In genomic region chr17:46776298-46777005, GRCh38 we compare ENCODE assay signal across 25 cellular contexts.
"Had no signal": no experiment of that assay in that cellular context is flagged by ENCODE, and none has a peak within 500 bp of the region (broad histone marks: within the 10 kb centered on the region; RNA-seq: fewer than 3 reads in every experiment).

No MANE protein-coding gene starts in this region.

- H3K4me3 ChIP-seq: pancreas, psoas muscle, testis, transverse colon had no signal

- H3K36me3 ChIP-seq: pancreas, transverse colon had no signal

- H3K9me3 Mint-ChIP-seq: activated B cell treated with CpG ODN at 0.5 μM for 24 hours; activated CD8-positive, alpha-beta T cell treated with anti-CD3 and anti-CD28 coated beads for 36 hours; activated naive CD4-positive, alpha-beta T cell treated with anti-CD3 and anti-CD28 coated beads, Interleukin-2, amount 50 U/mL, for 24 hours; activated naive CD8-positive, alpha-beta T cell treated with anti-CD3 and anti-CD28 coated beads, Interleukin-2, amount 50 U/mL, for 24 hours; activated T-helper 2 cell treated with anti-CD3 and anti-CD28 coated beads, Interferon-gamma antibody, Interleukin-2, Interleukin-4, amounts not matched to agents 10 μg/mL and 5 μg/mL and 100 μg/mL, durations not matched to agents 14 hours and 24 hours and 36 hours; mesothelial cell of epicardium; naive B cell; nephron progenitor cell; T-helper 2 cell treated with Interferon-gamma antibody and Interleukin-4, amounts not matched to agents 5 μg/mL and 100 μg/mL, for 36 hours had no signal

- H3K27me3 ChIP-seq: pancreas, testis had no signal

- H3K4me1 ChIP-seq: pancreas, testis had no signal

- H3K27ac ChIP-seq: pancreas, psoas muscle, testis, transverse colon had no signal

- H3K4me3 Mint-ChIP-seq: activated B cell treated with CpG ODN at 0.5 μM for 24 hours; activated CD8-positive, alpha-beta T cell treated with anti-CD3 and anti-CD28 coated beads for 36 hours; activated naive CD4-positive, alpha-beta T cell treated with anti-CD3 and anti-CD28 coated beads, Interleukin-2, amount 50 U/mL, for 24 hours; activated naive CD8-positive, alpha-beta T cell treated with anti-CD3 and anti-CD28 coated beads, Interleukin-2, amount 50 U/mL, for 24 hours; mesothelial cell of epicardium; naive B cell; nephron progenitor cell; T-helper 2 cell treated with Interferon-gamma antibody and Interleukin-4, amounts not matched to agents 5 μg/mL and 100 μg/mL, for 36 hours had no signal

- H3K9me3 ChIP-seq: pancreas, psoas muscle, testis, transverse colon had no signal

- DNase-seq: activated B cell treated with CpG ODN at 0.5 μM for 24 hours; activated CD4-positive, alpha-beta T cell treated with anti-CD3 and anti-CD28 coated beads, Interleukin-2, amount 50 U/mL, for 1 hour; activated CD8-positive, alpha-beta T cell treated with anti-CD3 and anti-CD28 coated beads for 36 hours; activated naive CD8-positive, alpha-beta T cell treated with anti-CD3 and anti-CD28 coated beads, Interleukin-2, amount 50 U/mL, for 24 hours; activated T-cell treated with anti-CD3 and anti-CD28 coated beads, Interleukin-2, amount 50 U/mL, for 48 hours; amygdala; caudate nucleus; foreskin fibroblast; hippocampal formation; kidney; mammary epithelial cell; naive B cell; nephron progenitor cell; nucleus accumbens; psoas muscle; stimulated activated naive CD8-positive, alpha-beta T cell treated with anti-CD3 and anti-CD28 coated beads, Interleukin-15, Interleukin-2, amounts not matched to agents 100 U/mL and 50 U/mL, for 24 hours; testis had no signal

- H3K4me1 Mint-ChIP-seq: activated naive CD4-positive, alpha-beta T cell treated with anti-CD3 and anti-CD28 coated beads, Interleukin-2, amount 50 U/mL, for 24 hours had no signal

- FAIRE-seq: kidney, pancreas, urothelium cell line had no signal

- ATAC-seq: activated CD8-positive, alpha-beta T cell treated with anti-CD3 and anti-CD28 coated beads for 36 hours; activated naive CD8-positive, alpha-beta T cell treated with anti-CD3 and anti-CD28 coated beads, Interleukin-2, amount 50 U/mL, for 24 hours; esophagus mucosa; pancreas; psoas muscle; stimulated activated naive CD8-positive, alpha-beta T cell treated with anti-CD3 and anti-CD28 coated beads, Interleukin-15, Interleukin-2, amounts not matched to agents 100 U/mL and 50 U/mL, for 24 hours had no signal

- H3K27ac Mint-ChIP-seq: activated B cell treated with CpG ODN at 0.5 μM for 24 hours; activated CD8-positive, alpha-beta T cell treated with anti-CD3 and anti-CD28 coated beads for 36 hours; activated naive CD4-positive, alpha-beta T cell treated with anti-CD3 and anti-CD28 coated beads, Interleukin-2, amount 50 U/mL, for 24 hours; activated naive CD8-positive, alpha-beta T cell treated with anti-CD3 and anti-CD28 coated beads, Interleukin-2, amount 50 U/mL, for 24 hours; activated T-helper 2 cell treated with anti-CD3 and anti-CD28 coated beads, Interferon-gamma antibody, Interleukin-2, Interleukin-4, amounts not matched to agents 10 μg/mL and 5 μg/mL and 100 μg/mL, durations not matched to agents 14 hours and 24 hours and 36 hours; nephron progenitor cell; T-helper 2 cell treated with Interferon-gamma antibody and Interleukin-4, amounts not matched to agents 5 μg/mL and 100 μg/mL, for 36 hours had no signal

- H3K36me3 Mint-ChIP-seq: activated naive CD4-positive, alpha-beta T cell treated with anti-CD3 and anti-CD28 coated beads, Interleukin-2, amount 50 U/mL, for 24 hours; naive B cell had no signal
